Comparison of ENCODE assay signal across 40 cellular contexts in genomic region chr7:154512121-154512621, GRCh38.
"Had no signal": no experiment of that assay in that cellular context is flagged by ENCODE, and none has a peak within 500 bp of the region (broad histone marks: within the 10 kb centered on the region; RNA-seq: fewer than 3 reads in every experiment).

No MANE protein-coding gene starts in this region.

- H3K27me3 Mint-ChIP-seq: activated naive CD4-positive, alpha-beta T cell treated with anti-CD3 and anti-CD28 coated beads, Interleukin-2, amount 10 ng/mL, durations not matched to agents 7 days and 5 days; activated naive CD8-positive, alpha-beta T cell; activated naive CD8-positive, alpha-beta T cell treated with anti-CD3 and anti-CD28 coated beads for 36 hours; activated naive CD8-positive, alpha-beta T cell treated with anti-CD3 and anti-CD28 coated beads, Interleukin-2, amount 10 ng/mL, durations not matched to agents 7 days and 5 days; activated T-cell treated with anti-CD3 and anti-CD28 coated beads, Interleukin-2, amount 50 U/mL, for 24 hours; central memory CD8-positive, alpha-beta T cell had no signal

- DNase-seq: activated effector memory CD4-positive, alpha-beta T cell treated with anti-CD3 and anti-CD28 coated beads, Interleukin-2, amount 50 U/mL, for 16 hours; activated effector memory CD4-positive, alpha-beta T cell treated with Interleukin-2 at 50 U/mL for 16 hours; activated gamma-delta T cell; activated gamma-delta T cell treated with Interleukin-2 at 50 U/mL for 16 hours; activated naive CD4-positive, alpha-beta T cell; activated naive CD4-positive, alpha-beta T cell treated with anti-CD3 and anti-CD28 coated beads for 36 hours; activated naive CD4-positive, alpha-beta T cell treated with anti-CD3 and anti-CD28 coated beads, Interleukin-2, amount 10 ng/mL, durations not matched to agents 7 days and 5 days; activated naive CD4-positive, alpha-beta T cell treated with anti-CD3 and anti-CD28 coated beads, Interleukin-2, amount 50 U/mL, for 16 hours; activated naive CD4-positive, alpha-beta T cell treated with Interleukin-2 at 50 U/mL for 16 hours; activated naive CD8-positive, alpha-beta T cell treated with anti-CD3 and anti-CD28 coated beads for 36 hours; activated naive CD8-positive, alpha-beta T cell treated with anti-CD3 and anti-CD28 coated beads, Interleukin-2, amount 10 ng/mL, durations not matched to agents 7 days and 5 days; activated naive CD8-positive, alpha-beta T cell treated with anti-CD3 and anti-CD28 coated beads, Interleukin-2, amount 50 U/mL, for 24 hours; activated T-cell treated with anti-CD3 and anti-CD28 coated beads for 4 hours; activated T-cell treated with anti-CD3 and anti-CD28 coated beads, Interleukin-2, amount 50 U/mL, for 1 hour; activated T-cell treated with anti-CD3 and anti-CD28 coated beads, Interleukin-2, amount 50 U/mL, for 24 hours; activated T-cell treated with anti-CD3 and anti-CD28 coated beads, Interleukin-2, amount 50 U/mL, for 4 hours; activated T-cell treated with anti-CD3 and anti-CD28 coated beads, Interleukin-2, amount 50 U/mL, for 48 hours; activated T-cell treated with anti-CD3 and anti-CD28 coated beads, Interleukin-2, amount 50 U/mL, for 72 hours; adrenal gland; amniotic stem cell; amygdala; anterior cingulate cortex; aorta; body of pancreas; brain microvascular endothelial cell; central memory CD4-positive, alpha-beta T cell; cerebellar nuclear complex had no signal

- H3K9me3 ChIP-seq: adrenal gland, ascending aorta, body of pancreas, breast epithelium had no signal

- H3K4me1 Mint-ChIP-seq: activated naive CD4-positive, alpha-beta T cell treated with anti-CD3 and anti-CD28 coated beads, Interleukin-2, amount 10 ng/mL, durations not matched to agents 7 days and 5 days; activated naive CD4-positive, alpha-beta T cell treated with anti-CD3 and anti-CD28 coated beads, Interleukin-2, amount 50 U/mL, for 24 hours; activated naive CD8-positive, alpha-beta T cell treated with anti-CD3 and anti-CD28 coated beads for 36 hours; activated naive CD8-positive, alpha-beta T cell treated with anti-CD3 and anti-CD28 coated beads, Interleukin-2, amount 10 ng/mL, durations not matched to agents 7 days and 5 days; activated naive CD8-positive, alpha-beta T cell treated with anti-CD3 and anti-CD28 coated beads, Interleukin-2, amount 50 U/mL, for 24 hours; activated T-helper 17 cell treated with anti-CD3 and anti-CD28 coated beads, Interleukin-2, amount 50 U/mL, for 72 hours; central memory CD8-positive, alpha-beta T cell had no signal

- H3K36me3 Mint-ChIP-seq: activated naive CD4-positive, alpha-beta T cell treated with anti-CD3 and anti-CD28 coated beads, Interleukin-2, amount 10 ng/mL, durations not matched to agents 7 days and 5 days; activated naive CD4-positive, alpha-beta T cell treated with anti-CD3 and anti-CD28 coated beads, Interleukin-2, amount 50 U/mL, for 24 hours; activated naive CD8-positive, alpha-beta T cell; activated naive CD8-positive, alpha-beta T cell treated with anti-CD3 and anti-CD28 coated beads for 36 hours; activated naive CD8-positive, alpha-beta T cell treated with anti-CD3 and anti-CD28 coated beads, Interleukin-2, amount 10 ng/mL, durations not matched to agents 7 days and 5 days; brain had no signal

- ATAC-seq: activated naive CD4-positive, alpha-beta T cell treated with anti-CD3 and anti-CD28 coated beads, Interleukin-2, amount 50 U/mL, for 72 hours; activated naive CD8-positive, alpha-beta T cell treated with anti-CD3 and anti-CD28 coated beads, Interleukin-2, amount 50 U/mL, for 24 hours; activated T-cell treated with anti-CD3 and anti-CD28 coated beads, Interleukin-2, amount 50 U/mL, for 4 hours; activated T-cell treated with anti-CD3 and anti-CD28 coated beads, Interleukin-2, amount 50 U/mL, for 72 hours; activated T-helper 17 cell treated with anti-CD3 and anti-CD28 coated beads, Interleukin-2, amount 50 U/mL, for 72 hours; body of pancreas had no signal

- H3K4me1 ChIP-seq: adrenal gland, ascending aorta, body of pancreas, breast epithelium had no signal

- H3K4me3 Mint-ChIP-seq: activated naive CD4-positive, alpha-beta T cell treated with anti-CD3 and anti-CD28 coated beads for 36 hours; activated naive CD4-positive, alpha-beta T cell treated with anti-CD3 and anti-CD28 coated beads, Interleukin-2, amount 10 ng/mL, durations not matched to agents 7 days and 5 days; activated naive CD4-positive, alpha-beta T cell treated with anti-CD3 and anti-CD28 coated beads, Interleukin-2, amount 50 U/mL, for 24 hours; activated naive CD8-positive, alpha-beta T cell; activated naive CD8-positive, alpha-beta T cell treated with anti-CD3 and anti-CD28 coated beads for 36 hours; activated naive CD8-positive, alpha-beta T cell treated with anti-CD3 and anti-CD28 coated beads, Interleukin-2, amount 10 ng/mL, durations not matched to agents 7 days and 5 days; activated naive CD8-positive, alpha-beta T cell treated with anti-CD3 and anti-CD28 coated beads, Interleukin-2, amount 50 U/mL, for 24 hours; activated T-cell treated with anti-CD3 and anti-CD28 coated beads, Interleukin-2, amount 50 U/mL, for 24 hours; activated T-cell treated with anti-CD3 and anti-CD28 coated beads, Interleukin-2, amount 50 U/mL, for 4 hours; activated T-cell treated with anti-CD3 and anti-CD28 coated beads, Interleukin-2, amount 50 U/mL, for 72 hours; activated T-helper 1 cell treated with anti-CD3 and anti-CD28 coated beads, Interleukin-12 subunit alpha, Interleukin-12 subunit beta, Interleukin-2, Interleukin-4 antibody, amounts not matched to agents 30 ng/mL and 10 ng/mL and 1 ng/mL, durations not matched to agents 14 hours and 24 hours and 36 hours; activated T-helper 17 cell treated with anti-CD3 and anti-CD28 coated beads, Interleukin-2, amount 50 U/mL, for 72 hours; brain; central memory CD8-positive, alpha-beta T cell had no signal

- H3K9me3 Mint-ChIP-seq: activated naive CD8-positive, alpha-beta T cell treated with anti-CD3 and anti-CD28 coated beads, Interleukin-2, amount 10 ng/mL, durations not matched to agents 7 days and 5 days had no signal

- H3K27me3 ChIP-seq: adrenal gland, ascending aorta, body of pancreas, brain microvascular endothelial cell, breast epithelium, cardiac muscle cell had no signal

- H3K27ac ChIP-seq: adrenal gland, ascending aorta, body of pancreas, brain microvascular endothelial cell, breast epithelium, cardiac muscle cell had no signal

- H3K36me3 ChIP-seq: adrenal gland, ascending aorta, brain microvascular endothelial cell, breast epithelium, cardiac muscle cell had no signal

- FAIRE-seq: astrocyte, bronchial epithelial cell had no signal

- H3K4me3 ChIP-seq: adrenal gland, ascending aorta, body of pancreas, breast epithelium, cardiac muscle cell had no signal

- H3K27ac Mint-ChIP-seq: activated naive CD4-positive, alpha-beta T cell treated with anti-CD3 and anti-CD28 coated beads for 36 hours; activated naive CD4-positive, alpha-beta T cell treated with anti-CD3 and anti-CD28 coated beads, Interleukin-2, amount 10 ng/mL, durations not matched to agents 7 days and 5 days; activated naive CD4-positive, alpha-beta T cell treated with anti-CD3 and anti-CD28 coated beads, Interleukin-2, amount 50 U/mL, for 24 hours; activated naive CD4-positive, alpha-beta T cell treated with anti-CD3 and anti-CD28 coated beads, Interleukin-2, amount 50 U/mL, for 72 hours; activated naive CD8-positive, alpha-beta T cell; activated naive CD8-positive, alpha-beta T cell treated with anti-CD3 and anti-CD28 coated beads for 36 hours; activated naive CD8-positive, alpha-beta T cell treated with anti-CD3 and anti-CD28 coated beads, Interleukin-2, amount 10 ng/mL, durations not matched to agents 7 days and 5 days; activated naive CD8-positive, alpha-beta T cell treated with anti-CD3 and anti-CD28 coated beads, Interleukin-2, amount 50 U/mL, for 24 hours; activated T-cell treated with anti-CD3 and anti-CD28 coated beads, Interleukin-2, amount 50 U/mL, for 24 hours; activated T-cell treated with anti-CD3 and anti-CD28 coated beads, Interleukin-2, amount 50 U/mL, for 72 hours; activated T-helper 1 cell treated with anti-CD3 and anti-CD28 coated beads, Interleukin-12 subunit alpha, Interleukin-12 subunit beta, Interleukin-2, Interleukin-4 antibody, amounts not matched to agents 30 ng/mL and 10 ng/mL and 1 ng/mL, durations not matched to agents 14 hours and 24 hours and 36 hours; activated T-helper 17 cell treated with anti-CD3 and anti-CD28 coated beads, Interleukin-2, amount 50 U/mL, for 72 hours; activated T-helper 2 cell treated with anti-CD3 and anti-CD28 coated beads, Interferon-gamma antibody, Interleukin-2, Interleukin-4, amounts not matched to agents 10 μg/mL and 5 μg/mL and 100 μg/mL, durations not matched to agents 14 hours and 24 hours and 36 hours had no signal
